Comparison of ENCODE assay signal across 20 cellular contexts in genomic region chr7:104135760-104136558, GRCh38.
A peak's percentile ranks its signal among the peaks of the same experiment; 100 is the strongest.
DNase-seq lines count a peak whose midpoint lies in the region; ATAC-seq and TF ChIP-seq lines count a peak whose summit lies in the region.
"Had no signal": no experiment of that assay in that cellular context is flagged by ENCODE, and none has a peak within 500 bp of the region (broad histone marks: within the 10 kb centered on the region; RNA-seq: fewer than 3 reads in every experiment).

No MANE protein-coding gene starts in this region.

- H3K4me3 ChIP-seq in endodermal cell (ENCODE audit: low read length): no peak overlapping the region
- H3K4me3 ChIP-seq in prostate gland: no peak overlapping the region
- H3K4me3 ChIP-seq: A549; BLaER1 treated with 17β-estradiol and CSF1 and Interleukin-3, amounts not matched to agents 10 nM and 100 nM; GM12878; GM23338 had no signal

- 93 to 95% methylated on average over 4 of the region's 4 CpGs for WGBS in endodermal cell (ENCODE audit: insufficient coverage in 1 of 2, insufficient read length in 1 of 2), 2 experiments
- 68% methylated on average over 4 of the region's 4 CpGs for WGBS in prostate gland

- no peaks in the 10 kb centered on the region for H3K4me1 ChIP-seq in endodermal cell (ENCODE audit: control insufficient read depth, insufficient read depth, low read length)
- no peaks in the 10 kb centered on the region for H3K4me1 ChIP-seq in prostate gland (replicated peaks)
- H3K4me1 ChIP-seq: A549; BLaER1 treated with 17β-estradiol and CSF1 and Interleukin-3, amounts not matched to agents 10 nM and 100 nM had no signal

- intact Hi-C loops in activated CD4-positive, alpha-beta memory T cell treated with anti-CD3 and anti-CD28 coated beads for 36 hours (cut with micrococcal nuclease): loop anchor here (5.0 to 10.0 kb wide), 2 partner anchors 71 to 151 kb away; partner anchors contain the start of genes ORC5 and RELN
- intact Hi-C loops in prostate gland (cut with DNase I): no loop called here

- no peak overlapping the region for H3K27ac ChIP-seq in endodermal cell (ENCODE audit: low read depth, low read length)
- no peak overlapping the region for H3K27ac ChIP-seq in prostate gland
- H3K27ac ChIP-seq: A549; BLaER1 treated with 17β-estradiol and CSF1 and Interleukin-3, amounts not matched to agents 10 nM and 100 nM had no signal

- no peak for DNase-seq in activated CD4-positive, alpha-beta memory T cell treated with anti-CD3 and anti-CD28 coated beads for 36 hours
- no peak for DNase-seq in activated CD4-positive, alpha-beta memory T cell treated with anti-CD3 and anti-CD28 coated beads, Interleukin-2, amount 10 ng/mL, durations not matched to agents 7 days and 5 days
- no peak for DNase-seq in stimulated activated naive CD8-positive, alpha-beta T cell treated with anti-CD3 and anti-CD28 coated beads, Interleukin-15, Interleukin-2, amounts not matched to agents 100 U/mL and 50 U/mL, for 24 hours
- DNase-seq in stimulated activated naive CD8-positive, alpha-beta T cell treated with anti-CD3 and anti-CD28 coated beads, Interleukin-15, amount 100 ng/mL, for 72 hours: no peak
- no peak for DNase-seq in endodermal cell
- no peak for DNase-seq in prostate gland (ENCODE audit: low spot score)
- no peak for DNase-seq in hypothalamus (lab: John Stamatoyannopoulos, UW)
- DNase-seq: CD8-positive, alpha-beta memory T cell; DND-41; GDM1; NCI-H187 treated with DMSO at 0.1 percent for 48 hours; NCI-H446 treated with DMSO at 0.1 percent for 48 hours; NCI-H748 treated with DMSO at 0.1 percent for 48 hours; PC-3 had no signal

- no peak for TF ChIP-seq POLR2A in prostate gland (IDR thresholded peaks at IDR 0.05)

- POLR2A ChIA-PET in activated CD4-positive, alpha-beta memory T cell treated with anti-CD3 and anti-CD28 coated beads for 36 hours (lab: Charles Lee): interaction anchor here (0.5 kb wide), 1 partner anchor 1292 kb away, joined by 10 read pairs; no protein-coding TSS in a partner anchor
- POLR2A ChIA-PET in activated CD4-positive, alpha-beta memory T cell treated with anti-CD3 and anti-CD28 coated beads, Interleukin-2, amount 10 ng/mL, durations not matched to agents 7 days and 5 days (lab: Charles Lee): no interaction called here

- peak overlapping the region; percentile 70 for H3K27ac Mint-ChIP-seq in activated CD4-positive, alpha-beta memory T cell treated with anti-CD3 and anti-CD28 coated beads for 36 hours
- H3K27ac Mint-ChIP-seq in activated CD4-positive, alpha-beta memory T cell treated with anti-CD3 and anti-CD28 coated beads, Interleukin-2, amount 10 ng/mL, durations not matched to agents 7 days and 5 days: no peak overlapping the region
- H3K27ac Mint-ChIP-seq in stimulated activated naive CD8-positive, alpha-beta T cell treated with anti-CD3 and anti-CD28 coated beads, Interleukin-15, amount 100 ng/mL, for 72 hours: peak overlapping the region in 1 of 2 donors; percentile 2
- H3K27ac Mint-ChIP-seq in endodermal cell: peak overlapping the region; percentile 15
- H3K27ac Mint-ChIP-seq: GM23338 had no signal

- peak; percentile 92 for ATAC-seq in stimulated activated naive CD8-positive, alpha-beta T cell treated with anti-CD3 and anti-CD28 coated beads, Interleukin-15, Interleukin-2, amounts not matched to agents 100 U/mL and 50 U/mL, for 24 hours
- ATAC-seq in stimulated activated naive CD8-positive, alpha-beta T cell treated with anti-CD3 and anti-CD28 coated beads, Interleukin-15, amount 100 ng/mL, for 72 hours: no peak
- no peak for ATAC-seq in GM18868 (IDR thresholded peaks at IDR 0.05; ENCODE audit: unreplicated experiment)
- ATAC-seq: A549, GM12878, GM23338, HCT116, PC-3 had no signal

- CTCF ChIA-PET in activated CD4-positive, alpha-beta memory T cell treated with anti-CD3 and anti-CD28 coated beads for 36 hours (lab: Charles Lee): no interaction called here
- CTCF ChIA-PET in activated CD4-positive, alpha-beta memory T cell treated with anti-CD3 and anti-CD28 coated beads, Interleukin-2, amount 10 ng/mL, durations not matched to agents 7 days and 5 days (lab: Charles Lee): interaction anchor here (0.9 kb wide), 1 partner anchor 9 kb away, joined by 3 read pairs; no protein-coding TSS in a partner anchor

- no peaks in the 10 kb centered on the region for H3K27me3 Mint-ChIP-seq in activated CD4-positive, alpha-beta memory T cell treated with anti-CD3 and anti-CD28 coated beads for 36 hours
- no peaks in the 10 kb centered on the region for H3K27me3 Mint-ChIP-seq in activated CD4-positive, alpha-beta memory T cell treated with anti-CD3 and anti-CD28 coated beads, Interleukin-2, amount 10 ng/mL, durations not matched to agents 7 days and 5 days
- H3K27me3 Mint-ChIP-seq in stimulated activated naive CD8-positive, alpha-beta T cell treated with anti-CD3 and anti-CD28 coated beads, Interleukin-15, amount 100 ng/mL, for 72 hours: no peaks in the 10 kb centered on the region
- no peaks in the 10 kb centered on the region for H3K27me3 Mint-ChIP-seq in endodermal cell (ENCODE audit: insufficient read depth)
- H3K27me3 Mint-ChIP-seq: CD8-positive, alpha-beta memory T cell had no signal

- no peaks in the 10 kb centered on the region for H3K9me3 Mint-ChIP-seq in activated CD4-positive, alpha-beta memory T cell treated with anti-CD3 and anti-CD28 coated beads for 36 hours
- no peaks in the 10 kb centered on the region for H3K9me3 Mint-ChIP-seq in activated CD4-positive, alpha-beta memory T cell treated with anti-CD3 and anti-CD28 coated beads, Interleukin-2, amount 10 ng/mL, durations not matched to agents 7 days and 5 days
- H3K9me3 Mint-ChIP-seq in stimulated activated naive CD8-positive, alpha-beta T cell treated with anti-CD3 and anti-CD28 coated beads, Interleukin-15, amount 100 ng/mL, for 72 hours: peaks cover 0 to 4% of the 10 kb centered on the region in 2 donors
- H3K9me3 Mint-ChIP-seq in endodermal cell: no peaks in the 10 kb centered on the region
- H3K9me3 Mint-ChIP-seq: CD8-positive, alpha-beta memory T cell; GM23338 had no signal

- no peak for TF ChIP-seq CTCF in endodermal cell (conservative IDR thresholded peaks at IDR 0.05)
- no peak for TF ChIP-seq CTCF in prostate gland (IDR thresholded peaks at IDR 0.05)

- no peaks in the 10 kb centered on the region for H3K27me3 ChIP-seq in endodermal cell (ENCODE audit: control insufficient read depth, insufficient read depth, low read length, poor library complexity, severe bottlenecking)
- no peaks in the 10 kb centered on the region for H3K27me3 ChIP-seq in prostate gland (replicated peaks; ENCODE audit: insufficient read depth)
- H3K27me3 ChIP-seq: BLaER1 treated with 17β-estradiol and CSF1 and Interleukin-3, amounts not matched to agents 10 nM and 100 nM had no signal

- H3K4me1 Mint-ChIP-seq in activated CD4-positive, alpha-beta memory T cell treated with anti-CD3 and anti-CD28 coated beads for 36 hours (ENCODE audit: low read depth): peaks cover 9% of the 10 kb centered on the region
- peaks cover 5% of the 10 kb centered on the region for H3K4me1 Mint-ChIP-seq in activated CD4-positive, alpha-beta memory T cell treated with anti-CD3 and anti-CD28 coated beads, Interleukin-2, amount 10 ng/mL, durations not matched to agents 7 days and 5 days
- peaks cover 6% of the 10 kb centered on the region for H3K4me1 Mint-ChIP-seq in stimulated activated naive CD8-positive, alpha-beta T cell treated with anti-CD3 and anti-CD28 coated beads, Interleukin-15, amount 100 ng/mL, for 72 hours
- no peaks in the 10 kb centered on the region for H3K4me1 Mint-ChIP-seq in endodermal cell
- H3K4me1 Mint-ChIP-seq: CD8-positive, alpha-beta memory T cell had no signal

- H3K36me3 ChIP-seq in endodermal cell (ENCODE audit: control insufficient read depth, insufficient read depth, low read length) (peaks cover 39% of the 10 kb centered on the region), prostate gland (no peaks in the 10 kb centered on the region)

- no peak overlapping the region for H3K4me3 Mint-ChIP-seq in activated CD4-positive, alpha-beta memory T cell treated with anti-CD3 and anti-CD28 coated beads for 36 hours
- H3K4me3 Mint-ChIP-seq in activated CD4-positive, alpha-beta memory T cell treated with anti-CD3 and anti-CD28 coated beads, Interleukin-2, amount 10 ng/mL, durations not matched to agents 7 days and 5 days: no peak overlapping the region
- no peak overlapping the region for H3K4me3 Mint-ChIP-seq in stimulated activated naive CD8-positive, alpha-beta T cell treated with anti-CD3 and anti-CD28 coated beads, Interleukin-15, amount 100 ng/mL, for 72 hours
- no peak overlapping the region for H3K4me3 Mint-ChIP-seq in endodermal cell
- H3K4me3 Mint-ChIP-seq: CD8-positive, alpha-beta memory T cell; GM23338 had no signal

- peaks cover 13% of the 10 kb centered on the region for H3K36me3 Mint-ChIP-seq in activated CD4-positive, alpha-beta memory T cell treated with anti-CD3 and anti-CD28 coated beads for 36 hours
- peaks cover 15% of the 10 kb centered on the region for H3K36me3 Mint-ChIP-seq in activated CD4-positive, alpha-beta memory T cell treated with anti-CD3 and anti-CD28 coated beads, Interleukin-2, amount 10 ng/mL, durations not matched to agents 7 days and 5 days (ENCODE audit: low read depth)
- H3K36me3 Mint-ChIP-seq in endodermal cell (ENCODE audit: low read depth): peaks cover 13% of the 10 kb centered on the region

- H3K9ac ChIP-seq in endodermal cell (ENCODE audit: extremely low read depth, low read length, poor library complexity, severe bottlenecking): no peak overlapping the region
- H3K9ac ChIP-seq: BLaER1 treated with 17β-estradiol and CSF1 and Interleukin-3, amounts not matched to agents 10 nM and 100 nM had no signal

- H3K9me3 ChIP-seq in endodermal cell (ENCODE audit: control insufficient read depth, low read length) (no peaks in the 10 kb centered on the region), prostate gland (no peaks in the 10 kb centered on the region)
- H3K9me3 ChIP-seq: A549; BLaER1 treated with 17β-estradiol and CSF1 and Interleukin-3, amounts not matched to agents 10 nM and 100 nM had no signal
